In genomic region chr17:56173026-56173425, GRCh38 we compare ENCODE assay signal across 1 cellular context.
TF ChIP-seq lines count a peak whose summit lies in the region.

No MANE protein-coding gene starts in this region.

TF ChIP-seq in HepG2, 621 proteins besides CTCF, POLR2A, EP300 and RAD21:
- TF ChIP-seq SMC3 (IDR thresholded peaks at IDR 0.05; ENCODE audit: low read length) (peak; percentile 36; the same call in 1 of the 2 replicates), ZNF768 (CRISPR knock-in tag; IDR thresholded peaks at IDR 0.05) (0 out of 2 replicates have a peak, but pooled peaks have one; percentile 51), MLXIP (CRISPR knock-in tag; IDR thresholded peaks at IDR 0.05; ENCODE audit: borderline replicate concordance) (no peak), DPF2 (CRISPR knock-in tag; IDR thresholded peaks at IDR 0.05; ENCODE audit: borderline replicate concordance, low read depth) (no peak), ZFP62 (CRISPR knock-in tag; IDR thresholded peaks at IDR 0.05) (no peak), CCAR2 (optimal IDR thresholded peaks at IDR 0.05; ENCODE audit: low read depth, low read length) (no peak), NPAS2 (CRISPR knock-in tag; IDR thresholded peaks at IDR 0.05; ENCODE audit: borderline replicate concordance) (no peak), JUNB (CRISPR knock-in tag; IDR thresholded peaks at IDR 0.05; ENCODE audit: borderline replicate concordance) (no peak), TFDP1 (CRISPR knock-in tag; IDR thresholded peaks at IDR 0.05; ENCODE audit: borderline replicate concordance) (no peak), NFIC (IDR thresholded peaks at IDR 0.05; ENCODE audit: low read length) (no peak), RFX5 (IDR thresholded peaks at IDR 0.05; ENCODE audit: low read depth, low read length) (no peak), STAG1 (CRISPR knock-in tag; IDR thresholded peaks at IDR 0.05) (peak; percentile 39; the same call in 1 of the 2 replicates), ONECUT2 (CRISPR knock-in tag; IDR thresholded peaks at IDR 0.05) (no peak)
